Comparison of ENCODE assay signal across 8 cellular contexts in the genomic region with DNA sequence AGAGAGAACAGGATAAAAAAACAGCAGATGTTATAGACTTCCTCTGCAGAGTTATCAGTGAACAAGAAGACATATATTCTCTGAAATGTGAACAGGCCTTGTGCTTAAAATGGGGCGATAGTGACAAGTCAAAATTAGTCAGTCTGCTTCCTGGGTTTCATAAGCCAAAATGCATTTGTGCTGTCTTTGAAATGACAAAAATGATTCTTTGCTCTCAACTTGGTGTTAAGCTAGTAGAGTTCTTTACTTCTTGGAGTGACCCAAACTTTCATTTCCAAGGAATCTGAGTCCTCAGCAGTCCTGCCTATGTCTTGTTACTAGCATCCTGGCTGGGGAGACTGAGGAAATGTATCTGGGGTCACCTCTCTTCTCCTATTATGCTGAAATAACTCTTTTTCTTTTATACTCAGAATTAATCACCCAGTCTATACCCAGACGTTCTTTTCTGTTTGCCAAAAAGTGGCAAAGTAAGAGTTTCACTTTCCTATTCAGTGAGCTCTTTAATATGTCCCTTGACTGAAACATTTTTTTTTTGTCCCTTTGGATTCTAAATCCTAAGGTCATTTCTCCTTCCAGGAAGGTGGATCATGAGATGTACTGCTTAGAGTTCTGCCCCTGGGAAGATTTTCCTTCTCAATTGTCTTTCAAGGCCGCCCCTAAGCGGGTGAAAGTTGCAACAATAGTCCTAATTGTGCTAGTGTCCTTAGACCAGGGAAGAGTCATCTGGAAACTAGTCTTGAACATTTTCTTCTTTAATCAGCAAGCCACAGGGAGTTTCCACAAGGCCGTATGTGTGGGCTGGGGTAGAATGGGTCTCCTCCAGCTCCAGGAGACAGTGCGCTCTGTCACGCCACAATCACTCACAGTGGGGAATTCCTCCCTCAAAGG. TPM values are rescaled to one million over a fixed set of nuclear protein-coding genes. Genes with fewer than 3 reads are reported as not detected.
DNase-seq lines count a peak whose midpoint lies in the region; ATAC-seq, FAIRE-seq and TF ChIP-seq lines count a peak whose summit lies in the region.

No MANE protein-coding gene starts in this region.

- H3K36me3 Mint-ChIP-seq in activated T-cell treated with anti-CD3 and anti-CD28 coated beads, Interleukin-2, amount 50 U/mL, for 4 hours (ENCODE audit: insufficient read depth), result no peaks in the 10 kb centered on the region
- H3K36me3 Mint-ChIP-seq in naive thymus-derived CD8-positive, alpha-beta T cell, result no peaks in the 10 kb centered on the region

- peak overlapping the region; percentile 67 for H3K4me3 Mint-ChIP-seq in activated T-cell treated with anti-CD3 and anti-CD28 coated beads, Interleukin-2, amount 50 U/mL, for 4 hours
- no peak overlapping the region for H3K4me3 Mint-ChIP-seq in naive thymus-derived CD8-positive, alpha-beta T cell

- TF ChIP-seq POLR2A in A549 (IDR thresholded peaks at IDR 0.05; ENCODE audit: low read length), result no peak
- TF ChIP-seq POLR2A in suprapubic skin (IDR thresholded peaks at IDR 0.05), result no peak

- H3K27ac ChIP-seq in A549 (peak overlapping the region; percentile 50 to 75; a peak in 5 of 6 replicates), suprapubic skin (no peak overlapping the region)

- no peak for DNase-seq in A549 (ENCODE audit: low read depth in 1 of 2, low spot score in 1 of 2)
- DNase-seq in activated T-cell treated with anti-CD3 and anti-CD28 coated beads, Interleukin-2, amount 50 U/mL, for 4 hours, result peak; percentile 25
- DNase-seq in stimulated activated CD4-positive, alpha-beta T cell treated with anti-CD3 and anti-CD28 coated beads, Interleukin-12 subunit alpha, Interleukin-12 subunit beta, amount 100 ng/mL, for 48 hours (ENCODE audit: low read depth in 2 of 3, low spot score in 1 of 3), result peak; percentile 65 to 74 (median 72)
- no peak for DNase-seq in suprapubic skin (ENCODE audit: low spot score in 2 of 2)
- DNase-seq in naive thymus-derived CD8-positive, alpha-beta T cell, result no peak
- no peak for DNase-seq in NCI-H2029 (lab: John Stamatoyannopoulos, UW)

- no peak overlapping the region for H3K4me2 ChIP-seq in A549

- no peak overlapping the region for H3K4me3 ChIP-seq in A549
- H3K4me3 ChIP-seq in suprapubic skin, result no peak overlapping the region

- TF ChIP-seq EP300 in A549 (IDR thresholded peaks at IDR 0.05), result no peak
- TF ChIP-seq EP300 in suprapubic skin (IDR thresholded peaks at IDR 0.05), result no peak

- no peaks in the 10 kb centered on the region for H3K9me3 ChIP-seq in A549
- no peaks in the 10 kb centered on the region for H3K9me3 ChIP-seq in suprapubic skin

- TF ChIP-seq CTCF in A549 (IDR thresholded peaks at IDR 0.05) (no peak), suprapubic skin (IDR thresholded peaks at IDR 0.05) (no peak)

- peak overlapping the region in 3 of 10 donors; percentile 16 to 33 (median 33) for H3K27ac Mint-ChIP-seq in naive thymus-derived CD8-positive, alpha-beta T cell

- peaks cover 56% of the 10 kb centered on the region for H3K4me1 Mint-ChIP-seq in activated T-cell treated with anti-CD3 and anti-CD28 coated beads, Interleukin-2, amount 50 U/mL, for 4 hours (ENCODE audit: low read depth)
- H3K4me1 Mint-ChIP-seq in naive thymus-derived CD8-positive, alpha-beta T cell, result peaks cover 0 to 24% (median 15%) of the 10 kb centered on the region in 4 donors

- no peaks in the 10 kb centered on the region for H3K36me3 ChIP-seq in suprapubic skin

- H3K4me1 ChIP-seq in A549 (peaks cover 22% of the 10 kb centered on the region), suprapubic skin (peaks cover 7% of the 10 kb centered on the region)

- WGBS in A549 (ENCODE audit: missing lambda C conversion rate), result 83% methylated on average over 7 of the region's 7 CpGs
- 61% methylated on average over 7 of the region's 7 CpGs for WGBS in suprapubic skin

- no peaks in the 10 kb centered on the region for H3K27me3 Mint-ChIP-seq in activated T-cell treated with anti-CD3 and anti-CD28 coated beads, Interleukin-2, amount 50 U/mL, for 4 hours (ENCODE audit: low read depth)
- peaks cover 0 to 5% (median 0%) of the 10 kb centered on the region in 5 donors for H3K27me3 Mint-ChIP-seq in naive thymus-derived CD8-positive, alpha-beta T cell

- CTCF ChIA-PET in A549 (lab: Yijun Ruan, JAX), result interaction anchor here (1.0 kb wide), 1 partner anchor 27 kb away, joined by 3 read pairs; no protein-coding TSS in a partner anchor

- FAIRE-seq in A549 (lab: Jason Lieb, UNC), result no peak

- ATAC-seq in A549 (no peak), GM19328 (IDR thresholded peaks at IDR 0.05; ENCODE audit: unreplicated experiment) (peak; percentile 77), HG03196 (IDR thresholded peaks at IDR 0.05; ENCODE audit: unreplicated experiment) (peak; percentile 61)
- ATAC-seq in activated T-cell treated with anti-CD3 and anti-CD28 coated beads, Interleukin-2, amount 50 U/mL, for 4 hours, result peak; percentile 80 to 82
- ATAC-seq in naive thymus-derived CD8-positive, alpha-beta T cell, result no peak

- POLR2A ChIA-PET in A549 (lab: Yijun Ruan, JAX), result no interaction called here
- POLR2A ChIA-PET in naive thymus-derived CD8-positive, alpha-beta T cell (lab: Charles Lee), result no interaction called here

- no peak for TF ChIP-seq RAD21 in A549 (conservative IDR thresholded peaks at IDR 0.05 in 1 of 2, IDR thresholded peaks at IDR 0.05 in 1 of 2)

- H3K9me3 Mint-ChIP-seq in activated T-cell treated with anti-CD3 and anti-CD28 coated beads, Interleukin-2, amount 50 U/mL, for 4 hours, result no peaks in the 10 kb centered on the region
- no peaks in the 10 kb centered on the region for H3K9me3 Mint-ChIP-seq in naive thymus-derived CD8-positive, alpha-beta T cell

- H3K27me3 ChIP-seq in suprapubic skin, result no peaks in the 10 kb centered on the region

TF ChIP-seq in A549, 52 proteins besides CTCF, POLR2A, EP300 and RAD21 (continues in another document):
- TF ChIP-seq, protein P1, sequence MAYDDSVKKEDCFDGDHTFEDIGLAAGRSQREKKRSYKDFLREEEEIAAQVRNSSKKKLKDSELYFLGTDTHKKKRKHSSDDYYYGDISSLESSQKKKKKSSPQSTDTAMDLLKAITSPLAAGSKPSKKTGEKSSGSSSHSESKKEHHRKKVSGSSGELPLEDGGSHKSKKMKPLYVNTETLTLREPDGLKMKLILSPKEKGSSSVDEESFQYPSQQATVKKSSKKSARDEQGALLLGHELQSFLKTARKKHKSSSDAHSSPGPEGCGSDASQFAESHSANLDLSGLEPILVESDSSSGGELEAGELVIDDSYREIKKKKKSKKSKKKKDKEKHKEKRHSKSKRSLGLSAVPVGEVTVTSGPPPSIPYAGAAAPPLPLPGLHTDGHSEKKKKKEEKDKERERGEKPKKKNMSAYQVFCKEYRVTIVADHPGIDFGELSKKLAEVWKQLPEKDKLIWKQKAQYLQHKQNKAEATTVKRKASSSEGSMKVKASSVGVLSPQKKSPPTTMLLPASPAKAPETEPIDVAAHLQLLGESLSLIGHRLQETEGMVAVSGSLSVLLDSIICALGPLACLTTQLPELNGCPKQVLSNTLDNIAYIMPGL (CRISPR knock-in tag; IDR thresholded peaks at IDR 0.05; ENCODE audit: borderline replicate concordance), result no peak
- TF ChIP-seq EHF (CRISPR knock-in tag; IDR thresholded peaks at IDR 0.05), result no peak
- no peak for TF ChIP-seq HDAC2 (IDR thresholded peaks at IDR 0.05)
- no peak for TF ChIP-seq FOSL2 (IDR thresholded peaks at IDR 0.05)
- TF ChIP-seq FOSL2 (CRISPR knock-in tag; IDR thresholded peaks at IDR 0.05), result no peak
- TF ChIP-seq HOXB13 (CRISPR knock-in tag; IDR thresholded peaks at IDR 0.05; ENCODE audit: low read depth), result no peak
- no peak for TF ChIP-seq CBX2 (IDR thresholded peaks at IDR 0.05; ENCODE audit: borderline replicate concordance, low read depth)
- TF ChIP-seq, protein P2, sequence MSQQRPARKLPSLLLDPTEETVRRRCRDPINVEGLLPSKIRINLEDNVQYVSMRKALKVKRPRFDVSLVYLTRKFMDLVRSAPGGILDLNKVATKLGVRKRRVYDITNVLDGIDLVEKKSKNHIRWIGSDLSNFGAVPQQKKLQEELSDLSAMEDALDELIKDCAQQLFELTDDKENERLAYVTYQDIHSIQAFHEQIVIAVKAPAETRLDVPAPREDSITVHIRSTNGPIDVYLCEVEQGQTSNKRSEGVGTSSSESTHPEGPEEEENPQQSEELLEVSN (IDR thresholded peaks at IDR 0.05; ENCODE audit: borderline replicate concordance, low read depth), result no peak
- TF ChIP-seq ZSCAN20 (CRISPR knock-in tag; IDR thresholded peaks at IDR 0.05), result no peak
- TF ChIP-seq PHF8 (IDR thresholded peaks at IDR 0.05; ENCODE audit: borderline replicate concordance, low read depth), result no peak
- TF ChIP-seq TP53 (CRISPR knock-in tag; IDR thresholded peaks at IDR 0.05), result no peak
- TF ChIP-seq, protein P3, sequence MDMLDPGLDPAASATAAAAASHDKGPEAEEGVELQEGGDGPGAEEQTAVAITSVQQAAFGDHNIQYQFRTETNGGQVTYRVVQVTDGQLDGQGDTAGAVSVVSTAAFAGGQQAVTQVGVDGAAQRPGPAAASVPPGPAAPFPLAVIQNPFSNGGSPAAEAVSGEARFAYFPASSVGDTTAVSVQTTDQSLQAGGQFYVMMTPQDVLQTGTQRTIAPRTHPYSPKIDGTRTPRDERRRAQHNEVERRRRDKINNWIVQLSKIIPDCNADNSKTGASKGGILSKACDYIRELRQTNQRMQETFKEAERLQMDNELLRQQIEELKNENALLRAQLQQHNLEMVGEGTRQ (IDR thresholded peaks at IDR 0.05), result no peak
- TF ChIP-seq, protein P4, sequence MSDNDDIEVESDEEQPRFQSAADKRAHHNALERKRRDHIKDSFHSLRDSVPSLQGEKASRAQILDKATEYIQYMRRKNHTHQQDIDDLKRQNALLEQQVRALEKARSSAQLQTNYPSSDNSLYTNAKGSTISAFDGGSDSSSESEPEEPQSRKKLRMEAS (IDR thresholded peaks at IDR 0.05), result no peak
- TF ChIP-seq CHD4 (IDR thresholded peaks at IDR 0.05; ENCODE audit: borderline replicate concordance), result no peak
- no peak for TF ChIP-seq MAZ (IDR thresholded peaks at IDR 0.05; ENCODE audit: borderline replicate concordance, low read depth, low read length)
- no peak for TF ChIP-seq JUN (IDR thresholded peaks at IDR 0.05)

RNA-seq across cellular contexts. Expression of a gene that starts 52.9 kb away (rescaled TPM):
- polyA plus RNA-seq in A549 (2011; rRNA removed), result 171 and 183 TPM in 2 replicates
- polyA plus RNA-seq in A549 (2012; cell fraction: cytosol; rRNA removed), result 34.4 and 47.4 TPM in 2 replicates
- polyA plus RNA-seq in A549 (2012; cell fraction: nucleus; rRNA removed), result 18.4 and 25.5 TPM in 2 replicates
- polyA plus RNA-seq in A549 (2017; fragmentation: RNase III; extraction: RNeasy Plus Mini Kit Qiagen cat#74134 plus additional on column Dnase treatment), result 127 to 158 TPM (median 149 TPM) in 3 replicates
- polyA minus RNA-seq in A549 (2011; rRNA and poly(A)+ RNA removed), result 70.7 and 74.9 TPM in 2 replicates
- 10 to 100 TPM; 34.6 to 42.3 (median 34.6) TPM for total RNA-seq in activated T-cell treated with anti-CD3 and anti-CD28 coated beads, Interleukin-2, amount 50 U/mL, for 4 hours
- total RNA-seq in suprapubic skin, result 10 to 100 TPM; 24.8 to 46.4 (median 38.3) TPM
- 10 to 100 TPM; 11.7 to 14.1 TPM for total RNA-seq in naive thymus-derived CD8-positive, alpha-beta T cell
- polyA plus RNA-seq in naive thymus-derived CD8-positive, alpha-beta T cell, result 10 to 100 TPM in 1 of 3 donors, 1 to 10 TPM in 2; 1.8 to 10.8 (median 5.4) TPM

Comparison
In these comparisons a context has a peak if more than half of its experiments do, and no peak if none do; other contexts are left out.
1. ATAC-seq: peak in GM19328 (single experiment), HG03196 (single experiment) and activated T-cell treated with anti-CD3 and anti-CD28 coated beads, Interleukin-2, amount 50 U/mL, for 4 hours (2 of 2); none in A549 (0 of 2) and naive thymus-derived CD8-positive, alpha-beta T cell (0 of 2).
2. DNase-seq: peak in activated T-cell treated with anti-CD3 and anti-CD28 coated beads, Interleukin-2, amount 50 U/mL, for 4 hours (single experiment) and stimulated activated CD4-positive, alpha-beta T cell treated with anti-CD3 and anti-CD28 coated beads, Interleukin-12 subunit alpha, Interleukin-12 subunit beta, amount 100 ng/mL, for 48 hours (3 of 3); none in A549 (0 of 2), suprapubic skin (0 of 2), naive thymus-derived CD8-positive, alpha-beta T cell (0 of 10) and NCI-H2029 (single experiment).